In genomic region chr9:123607479-123607878, GRCh38 we compare ENCODE assay signal across 19 cellular contexts.
"Had no signal": no experiment of that assay in that cellular context is flagged by ENCODE, and none has a peak within 500 bp of the region (broad histone marks: within the 10 kb centered on the region; RNA-seq: fewer than 3 reads in every experiment).

No MANE protein-coding gene starts in this region.

- H3K9me3 Mint-ChIP-seq: activated CD4-positive, alpha-beta memory T cell treated with anti-CD3 and anti-CD28 coated beads, Interleukin-2, amount 10 ng/mL, durations not matched to agents 7 days and 5 days; activated naive CD8-positive, alpha-beta T cell treated with anti-CD3 and anti-CD28 coated beads, Interleukin-2, amount 10 ng/mL, durations not matched to agents 7 days and 5 days; endodermal cell; naive thymus-derived CD4-positive, alpha-beta T cell; stimulated activated effector memory CD8-positive, alpha-beta T cell treated with anti-CD3 and anti-CD28 coated beads, Interleukin-12 subunit alpha, Interleukin-12 subunit beta, amount 100 ng/mL, for 72 hours; WTC11 had no signal

- DNase-seq: activated CD4-positive, alpha-beta memory T cell treated with anti-CD3 and anti-CD28 coated beads, Interleukin-2, amount 10 ng/mL, durations not matched to agents 7 days and 5 days; activated CD4-positive, alpha-beta T cell treated with anti-CD3 and anti-CD28 coated beads for 48 hours; activated CD8-positive, alpha-beta memory T cell treated with anti-CD3 and anti-CD28 coated beads, Interleukin-2, amount 10 ng/mL, durations not matched to agents 7 days and 5 days; activated naive CD8-positive, alpha-beta T cell treated with anti-CD3 and anti-CD28 coated beads, Interleukin-2, amount 10 ng/mL, durations not matched to agents 7 days and 5 days; amygdala; dorsolateral prefrontal cortex; endodermal cell; foreskin melanocyte; left lung; naive thymus-derived CD4-positive, alpha-beta T cell; pancreas; right lobe of liver; stimulated activated CD4-positive, alpha-beta T cell treated with anti-CD3 and anti-CD28 coated beads, Interleukin-4, amount 100 ng/mL, for 24 hours; upper lobe of right lung had no signal

- H3K27ac ChIP-seq: cardiac muscle cell, dorsolateral prefrontal cortex, left lung, pancreas, right lobe of liver, thoracic aorta, upper lobe of right lung had no signal

- H3K36me3 ChIP-seq: cardiac muscle cell, left lung, pancreas, right lobe of liver, thoracic aorta, upper lobe of right lung had no signal

- H3K4me1 ChIP-seq: left lung, pancreas, upper lobe of right lung had no signal

- H3K27ac Mint-ChIP-seq: activated CD4-positive, alpha-beta memory T cell treated with anti-CD3 and anti-CD28 coated beads, Interleukin-2, amount 10 ng/mL, durations not matched to agents 7 days and 5 days; activated CD8-positive, alpha-beta memory T cell treated with anti-CD3 and anti-CD28 coated beads, Interleukin-2, amount 10 ng/mL, durations not matched to agents 7 days and 5 days; activated naive CD8-positive, alpha-beta T cell treated with anti-CD3 and anti-CD28 coated beads, Interleukin-2, amount 10 ng/mL, durations not matched to agents 7 days and 5 days; endodermal cell; naive thymus-derived CD4-positive, alpha-beta T cell; stimulated activated effector memory CD8-positive, alpha-beta T cell treated with anti-CD3 and anti-CD28 coated beads, Interleukin-12 subunit alpha, Interleukin-12 subunit beta, amount 100 ng/mL, for 72 hours; WTC11 had no signal

- H3K9me3 ChIP-seq: left lung, pancreas, right lobe of liver, thoracic aorta, upper lobe of right lung had no signal

- H3K27me3 Mint-ChIP-seq: activated CD4-positive, alpha-beta memory T cell treated with anti-CD3 and anti-CD28 coated beads, Interleukin-2, amount 10 ng/mL, durations not matched to agents 7 days and 5 days; activated CD8-positive, alpha-beta memory T cell treated with anti-CD3 and anti-CD28 coated beads, Interleukin-2, amount 10 ng/mL, durations not matched to agents 7 days and 5 days; activated naive CD8-positive, alpha-beta T cell treated with anti-CD3 and anti-CD28 coated beads, Interleukin-2, amount 10 ng/mL, durations not matched to agents 7 days and 5 days; naive thymus-derived CD4-positive, alpha-beta T cell had no signal

- ATAC-seq: activated CD8-positive, alpha-beta memory T cell treated with anti-CD3 and anti-CD28 coated beads, Interleukin-2, amount 10 ng/mL, durations not matched to agents 7 days and 5 days; left lung; naive thymus-derived CD4-positive, alpha-beta T cell; pancreas; stimulated activated effector memory CD8-positive, alpha-beta T cell treated with anti-CD3 and anti-CD28 coated beads, Interleukin-12 subunit alpha, Interleukin-12 subunit beta, amount 100 ng/mL, for 72 hours; upper lobe of right lung; WTC11 had no signal

- H3K4me3 Mint-ChIP-seq: activated CD4-positive, alpha-beta memory T cell treated with anti-CD3 and anti-CD28 coated beads, Interleukin-2, amount 10 ng/mL, durations not matched to agents 7 days and 5 days; activated CD8-positive, alpha-beta memory T cell treated with anti-CD3 and anti-CD28 coated beads, Interleukin-2, amount 10 ng/mL, durations not matched to agents 7 days and 5 days; activated naive CD8-positive, alpha-beta T cell treated with anti-CD3 and anti-CD28 coated beads, Interleukin-2, amount 10 ng/mL, durations not matched to agents 7 days and 5 days; endodermal cell; naive thymus-derived CD4-positive, alpha-beta T cell; stimulated activated effector memory CD8-positive, alpha-beta T cell treated with anti-CD3 and anti-CD28 coated beads, Interleukin-12 subunit alpha, Interleukin-12 subunit beta, amount 100 ng/mL, for 72 hours; WTC11 had no signal

- H3K4me1 Mint-ChIP-seq: activated CD4-positive, alpha-beta memory T cell treated with anti-CD3 and anti-CD28 coated beads, Interleukin-2, amount 10 ng/mL, durations not matched to agents 7 days and 5 days; activated CD8-positive, alpha-beta memory T cell treated with anti-CD3 and anti-CD28 coated beads, Interleukin-2, amount 10 ng/mL, durations not matched to agents 7 days and 5 days; activated naive CD8-positive, alpha-beta T cell treated with anti-CD3 and anti-CD28 coated beads, Interleukin-2, amount 10 ng/mL, durations not matched to agents 7 days and 5 days; naive thymus-derived CD4-positive, alpha-beta T cell; stimulated activated effector memory CD8-positive, alpha-beta T cell treated with anti-CD3 and anti-CD28 coated beads, Interleukin-12 subunit alpha, Interleukin-12 subunit beta, amount 100 ng/mL, for 72 hours; WTC11 had no signal

- H3K36me3 Mint-ChIP-seq: activated CD8-positive, alpha-beta memory T cell treated with anti-CD3 and anti-CD28 coated beads, Interleukin-2, amount 10 ng/mL, durations not matched to agents 7 days and 5 days; stimulated activated effector memory CD8-positive, alpha-beta T cell treated with anti-CD3 and anti-CD28 coated beads, Interleukin-12 subunit alpha, Interleukin-12 subunit beta, amount 100 ng/mL, for 72 hours; WTC11 had no signal

- H3K27me3 ChIP-seq: cardiac muscle cell, dorsolateral prefrontal cortex, left lung, pancreas, right lobe of liver, upper lobe of right lung had no signal

- H3K4me3 ChIP-seq: cardiac muscle cell, dorsolateral prefrontal cortex, left lung, pancreas, right lobe of liver, smooth muscle cell, thoracic aorta, upper lobe of right lung had no signal

- H3K4me2 ChIP-seq: smooth muscle cell had no signal
